In genomic region chr13:50955807-50956206, GRCh38 we compare ENCODE assay signal across 25 cellular contexts.
"Had no signal": no experiment of that assay in that cellular context is flagged by ENCODE, and none has a peak within 500 bp of the region (broad histone marks: within the 10 kb centered on the region; RNA-seq: fewer than 3 reads in every experiment).

No MANE protein-coding gene starts in this region.

- FAIRE-seq: keratinocyte, pancreas had no signal

- H3K4me1 ChIP-seq: pancreas, right atrium auricular region, transverse colon, upper lobe of right lung, uterus had no signal

- H3K4me2 ChIP-seq: smooth muscle cell had no signal

- H3K27me3 ChIP-seq: neutrophil, pancreas, right atrium auricular region, suprapubic skin, transverse colon, upper lobe of right lung, uterus had no signal

- H3K4me3 ChIP-seq: lung, mucosa of descending colon, pancreas, right atrium auricular region, smooth muscle cell, suprapubic skin, transverse colon, upper lobe of right lung, uterus had no signal

- H3K9me3 ChIP-seq: mucosa of descending colon, neutrophil, pancreas, right atrium auricular region, suprapubic skin, transverse colon, upper lobe of right lung, uterus had no signal

- H3K27ac ChIP-seq: neutrophil, pancreas, right atrium auricular region, suprapubic skin, transverse colon, upper lobe of right lung, uterus had no signal

- H3K27ac Mint-ChIP-seq: memory B cell; natural killer cell treated with Interleukin-12 subunit alpha and Interleukin-12 subunit beta and Interleukin-15 and Interleukin-18, amount 100 ng/mL, for 72 hours; progenitor cell of endocrine pancreas; stimulated activated naive CD8-positive, alpha-beta T cell treated with anti-CD3 and anti-CD28 coated beads, Interleukin-15, Interleukin-2, amounts not matched to agents 100 ng/mL and 50 ng/mL, for 24 hours had no signal

- DNase-seq: cortex of kidney; effector memory CD8-positive, alpha-beta T cell; naive B cell; pancreas; stimulated activated CD4-positive, alpha-beta T cell treated with anti-CD3 and anti-CD28 coated beads, Interleukin-12 subunit alpha, Interleukin-12 subunit beta, amount 100 ng/mL, for 4 hours; stimulated activated CD4-positive, alpha-beta T cell treated with anti-CD3 and anti-CD28 coated beads, Interleukin-1b, Interleukin-23, amount 100 ng/mL, for 48 hours; stimulated activated CD4-positive, alpha-beta T cell treated with anti-CD3 and anti-CD28 coated beads, Interleukin-4, amount 100 ng/mL, for 1 hour; stimulated activated CD8-positive, alpha-beta memory T cell treated with anti-CD3 and anti-CD28 coated beads, Interleukin-4, amount 100 ng/mL, for 48 hours; transverse colon; upper lobe of right lung; uterus had no signal

- H3K36me3 ChIP-seq: right atrium auricular region, uterus had no signal

- H3K4me3 Mint-ChIP-seq: effector memory CD8-positive, alpha-beta T cell; memory B cell; naive B cell; natural killer cell treated with Interleukin-12 subunit alpha and Interleukin-12 subunit beta and Interleukin-15 and Interleukin-18, amount 100 ng/mL, for 72 hours; neural crest cell; stimulated activated naive CD8-positive, alpha-beta T cell treated with anti-CD3 and anti-CD28 coated beads, Interleukin-15, Interleukin-2, amounts not matched to agents 100 ng/mL and 50 ng/mL, for 24 hours had no signal

- H3K9me3 Mint-ChIP-seq: effector memory CD8-positive, alpha-beta T cell; memory B cell; naive B cell; natural killer cell treated with Interleukin-12 subunit alpha and Interleukin-12 subunit beta and Interleukin-15 and Interleukin-18, amount 100 ng/mL, for 72 hours; neural crest cell; stimulated activated naive CD8-positive, alpha-beta T cell treated with anti-CD3 and anti-CD28 coated beads, Interleukin-15, Interleukin-2, amounts not matched to agents 100 ng/mL and 50 ng/mL, for 24 hours had no signal

- ATAC-seq: effector memory CD8-positive, alpha-beta T cell; left lobe of liver; mucosa of descending colon; natural killer cell treated with Interleukin-12 subunit alpha and Interleukin-12 subunit beta and Interleukin-15 and Interleukin-18, amount 100 ng/mL, for 72 hours; pancreas; sciatic nerve; upper lobe of right lung had no signal
